ENCODE assay signal across 7 cellular contexts in genomic region chr3:195906865-195907729, GRCh38. TPM values are rescaled to one million over a fixed set of nuclear protein-coding genes. Genes with fewer than 3 reads are reported as not detected.
DNase-seq lines count a peak whose midpoint lies in the region; ATAC-seq, FAIRE-seq and TF ChIP-seq lines count a peak whose summit lies in the region.

No MANE protein-coding gene starts in this region.

- TF ChIP-seq CTCF in GM12878 (IDR thresholded peaks at IDR 0.05 in 2 of 3, conservative IDR thresholded peaks at IDR 0.05 in 1 of 3; ENCODE audit: control insufficient read depth in 2 of 3, extremely low read depth in 1 of 3, insufficient read depth in 1 of 3, low read depth in 3 of 3, low read length in 3 of 3) = peak in 1 of 3 experiments; percentile 13; a peak in 1 of 6 replicates

- H3K27me3 ChIP-seq in GM12878 (replicated peaks in 1 of 2; ENCODE audit: control insufficient read depth in 2 of 2, insufficient read depth in 2 of 2, low read length in 1 of 2) (no peaks in the 10 kb centered on the region), mesenchymal stem cell (ENCODE audit: control insufficient read depth in 1 of 2, insufficient read depth in 1 of 2, low read length in 2 of 2) (no peaks in the 10 kb centered on the region)

- H3K4me1 ChIP-seq in GM12878 (ENCODE audit: control insufficient read depth, insufficient read depth, low read length) = peaks cover 32% of the 10 kb centered on the region
- H3K4me1 ChIP-seq in mesenchymal stem cell (ENCODE audit: control insufficient read depth, insufficient read depth, low read depth, low read length) = peaks cover 26% of the 10 kb centered on the region

- H3K14ac ChIP-seq in mesenchymal stem cell (ENCODE audit: low read length in 2 of 2) = peak overlapping the region in 1 of 2 experiments; percentile 9

- SMC1A ChIA-PET in GM12878 (lab: Charles Lee; ENCODE audit: uncharacterized antibody, unreplicated experiment) = interaction anchor here (0.5 to 6.0 kb wide), 7 partner anchors 8 to 311 kb away, joined by 3 to 43 read pairs (median 3); no protein-coding TSS in a partner anchor

- H3K36me3 ChIP-seq in GM12878 (ENCODE audit: control insufficient read depth in 2 of 2, insufficient read depth in 2 of 2, low read length in 1 of 2) = no peaks in the 10 kb centered on the region
- no peaks in the 10 kb centered on the region for H3K36me3 ChIP-seq in mesenchymal stem cell (ENCODE audit: control insufficient read depth in 1 of 2, insufficient read depth in 2 of 2, low read depth in 1 of 2, low read length in 2 of 2)

- H2BK15ac ChIP-seq in mesenchymal stem cell (ENCODE audit: low read depth, poor library complexity, severe bottlenecking) = no peak overlapping the region

- H3K36me3 Mint-ChIP-seq in T-helper 17 cell (ENCODE audit: low read depth) = peaks cover 2% of the 10 kb centered on the region

- no peak overlapping the region for H4K8ac ChIP-seq in mesenchymal stem cell (ENCODE audit: low read length)

- H3K18ac ChIP-seq in mesenchymal stem cell (ENCODE audit: low read depth in 1 of 2, low read length in 2 of 2) = no peak overlapping the region

- peak; percentile 18 for ATAC-seq in GM18858 (IDR thresholded peaks at IDR 0.05; ENCODE audit: unreplicated experiment)
- ATAC-seq in HG03432 (IDR thresholded peaks at IDR 0.05; ENCODE audit: unreplicated experiment) = peak; percentile 30
- ATAC-seq in T-helper 17 cell = peak; percentile 71
- peak; percentile 59 for ATAC-seq in GM12878

- peaks cover 66% of the 10 kb centered on the region for H3K79me2 ChIP-seq in GM12878 (ENCODE audit: control insufficient read depth, insufficient read depth, low read length)

- H3K9me3 ChIP-seq in T-helper 17 cell (ENCODE audit: control insufficient read depth, low read length, poor library complexity, severe bottlenecking) = no peaks in the 10 kb centered on the region
- no peaks in the 10 kb centered on the region for H3K9me3 ChIP-seq in GM12878 (replicated peaks; ENCODE audit: control insufficient read depth, insufficient read depth, low read length)
- H3K9me3 ChIP-seq in mesenchymal stem cell (ENCODE audit: control insufficient read depth, low read length) = no peaks in the 10 kb centered on the region

- H2BK12ac ChIP-seq in mesenchymal stem cell (ENCODE audit: low read length in 2 of 2) = no peak overlapping the region

- peak; percentile 42 to 51; a peak in 2 of 4 replicates for TF ChIP-seq EP300 in GM12878 (IDR thresholded peaks at IDR 0.05; ENCODE audit: borderline replicate concordance in 1 of 2, control insufficient read depth in 1 of 2, low read depth in 2 of 2, low read length in 2 of 2)

- H3K27me3 Mint-ChIP-seq in T-helper 17 cell = no peaks in the 10 kb centered on the region

- TSS peak; percentile 82 for BruUV-seq in GM12878 (replicated peaks; lab: Mats Ljungman, UMichigan)

- no peak overlapping the region for H2BK5ac ChIP-seq in mesenchymal stem cell (ENCODE audit: low read depth, low read length, poor library complexity, severe bottlenecking)

- H3K4me3 Mint-ChIP-seq in T-helper 17 cell = peak overlapping the region; percentile 96

- in situ Hi-C loops in GM12878 (cut with MboI) = no loop called here

- H3K27ac ChIP-seq in GM12878 (ENCODE audit: control insufficient read depth, insufficient read depth) = peak overlapping the region; percentile 96
- H3K27ac ChIP-seq in mesenchymal stem cell (ENCODE audit: low read length, poor library complexity, severe bottlenecking) = no peak overlapping the region

- POLR2A ChIA-PET in GM12878 (lab: Charles Lee) = interaction anchor here (0.9 to 3.1 kb wide), 3 partner anchors 11 to 250 kb away, joined by 3 to 30 read pairs (median 4); no protein-coding TSS in a partner anchor

- peak overlapping the region; percentile 11 for H2AFZ ChIP-seq in GM12878 (ENCODE audit: control insufficient read depth, low read depth, low read length)
- H2AFZ ChIP-seq in mesenchymal stem cell (ENCODE audit: low read depth, low read length) = no peak overlapping the region

- RAD21 ChIA-PET in GM12878 (lab: Charles Lee; ENCODE audit: unreplicated experiment) = interaction anchor here (1.2 to 3.4 kb wide), 5 partner anchors 11 to 275 kb away, joined by 3 to 34 read pairs (median 7); no protein-coding TSS in a partner anchor

- no peak overlapping the region for H3K23ac ChIP-seq in mesenchymal stem cell (ENCODE audit: low read length in 2 of 2)

- TF ChIP-seq POLR2A in GM12878 (IDR thresholded peaks at IDR 0.05; ENCODE audit: low read depth, low read length) = peak; percentile 62; the same call in 1 of the 2 replicates

- H3K9ac ChIP-seq in GM12878 (ENCODE audit: control insufficient read depth, insufficient read depth, low read length) (peak overlapping the region; percentile 79), mesenchymal stem cell (ENCODE audit: low read length) (no peak overlapping the region)

- H4K20me1 ChIP-seq in GM12878 (ENCODE audit: control insufficient read depth, insufficient read depth) = no peaks in the 10 kb centered on the region

- H3K4me3 ChIP-seq in GM12878 (peak overlapping the region; percentile 88), mesenchymal stem cell (ENCODE audit: insufficient read depth in 1 of 2, low read depth in 1 of 2, low read length in 2 of 2) (peak overlapping the region in 1 of 2 experiments; percentile 73)

- peak; percentile 77 for FAIRE-seq in GM12878 (lab: Jason Lieb, UNC)

- no peak for TF ChIP-seq RAD21 in GM12878 (IDR thresholded peaks at IDR 0.05; ENCODE audit: insufficient read depth, low read depth, low read length)

- 0% methylated on average over 23 of the region's 23 CpGs for WGBS in GM12878 (ENCODE audit: insufficient coverage, insufficient replicate concordance, low lambda C conversion rate, missing lambda C conversion rate)
- WGBS in mesenchymal stem cell = 85% methylated on average over 22 of the region's 23 CpGs

- no peak overlapping the region for H4K91ac ChIP-seq in mesenchymal stem cell (ENCODE audit: low read length)

- CTCF ChIA-PET in GM12878 (lab: Yijun Ruan, JAX) = interaction anchor here (0.9 to 4.6 kb wide), 7 partner anchors 9 to 57 kb away, joined by 4 to 49 read pairs (median 4); no protein-coding TSS in a partner anchor

- intact Hi-C loops in GM12878 (cut with micrococcal nuclease; ENCODE audit: unreplicated experiment) = loop anchor here (10.0 kb wide), 1 partner anchor 288 kb away; no protein-coding TSS in a partner anchor

- no peak overlapping the region for H2AK5ac ChIP-seq in mesenchymal stem cell (ENCODE audit: low read length, severe bottlenecking)

- H3K4me1 Mint-ChIP-seq in T-helper 17 cell = peaks cover 42% of the 10 kb centered on the region

- H3K4ac ChIP-seq in mesenchymal stem cell (ENCODE audit: low read depth in 1 of 2, low read length in 2 of 2) = no peak overlapping the region

- DNase-seq in T-helper 17 cell (peak; percentile 47 to 68 (median 53)), GM12878 (ENCODE audit: low read depth, low spot score) (peak; percentile 76), mesenchymal stem cell (peak; percentile 29), SK-N-DZ (ENCODE audit: low spot score) (no peak)
- DNase-seq in stimulated activated CD8-positive, alpha-beta memory T cell treated with anti-CD3 and anti-CD28 coated beads, Interleukin-4, amount 100 ng/mL, for 4 hours (ENCODE audit: low read depth in 2 of 2, low spot score in 1 of 2) = peak; percentile 42 to 56

- peak overlapping the region; percentile 98 for H3K27ac Mint-ChIP-seq in T-helper 17 cell

- peaks cover 23% of the 10 kb centered on the region for H3K79me1 ChIP-seq in mesenchymal stem cell (replicated peaks; ENCODE audit: low read length, poor library complexity, severe bottlenecking)

- H3K4me2 ChIP-seq in GM12878 (ENCODE audit: control insufficient read depth, insufficient read depth) = peak overlapping the region; percentile 91
- H3K4me2 ChIP-seq in mesenchymal stem cell (ENCODE audit: low read length, poor library complexity, severe bottlenecking) = peak overlapping the region; percentile 93

- H2BK120ac ChIP-seq in mesenchymal stem cell (ENCODE audit: low read depth, low read length) = no peak overlapping the region

TF ChIP-seq in GM12878, 131 proteins besides CTCF, POLR2A, EP300 and RAD21 (continues in another document):
- TF ChIP-seq, protein P1, sequence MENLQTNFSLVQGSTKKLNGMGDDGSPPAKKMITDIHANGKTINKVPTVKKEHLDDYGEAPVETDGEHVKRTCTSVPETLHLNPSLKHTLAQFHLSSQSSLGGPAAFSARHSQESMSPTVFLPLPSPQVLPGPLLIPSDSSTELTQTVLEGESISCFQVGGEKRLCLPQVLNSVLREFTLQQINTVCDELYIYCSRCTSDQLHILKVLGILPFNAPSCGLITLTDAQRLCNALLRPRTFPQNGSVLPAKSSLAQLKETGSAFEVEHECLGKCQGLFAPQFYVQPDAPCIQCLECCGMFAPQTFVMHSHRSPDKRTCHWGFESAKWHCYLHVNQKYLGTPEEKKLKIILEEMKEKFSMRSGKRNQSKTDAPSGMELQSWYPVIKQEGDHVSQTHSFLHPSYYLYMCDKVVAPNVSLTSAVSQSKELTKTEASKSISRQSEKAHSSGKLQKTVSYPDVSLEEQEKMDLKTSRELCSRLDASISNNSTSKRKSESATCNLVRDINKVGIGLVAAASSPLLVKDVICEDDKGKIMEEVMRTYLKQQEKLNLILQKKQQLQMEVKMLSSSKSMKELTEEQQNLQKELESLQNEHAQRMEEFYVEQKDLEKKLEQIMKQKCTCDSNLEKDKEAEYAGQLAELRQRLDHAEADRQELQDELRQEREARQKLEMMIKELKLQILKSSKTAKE (IDR thresholded peaks at IDR 0.05; ENCODE audit: low read depth, poor library complexity, severe bottlenecking) = peak; percentile 89

RNA-seq across cellular contexts. Expression of gene TNK2, which starts 1.3 kb away (rescaled TPM):
- 100 to 1,000 TPM; 123 to 125 TPM for total RNA-seq in T-helper 17 cell
- 30.8 and 36.7 TPM in 2 replicates for total RNA-seq in GM12878 (2013; cell fraction: nucleolus; rRNA removed)
- total RNA-seq in GM12878 (2014; rRNA removed) = 12.9 and 13.9 TPM in 2 replicates
- total RNA-seq in GM12878 (2014; rRNA removed; fragmentation: Illumina TruSeq; extraction: Trizol) = 10.2 and 10.7 TPM in 2 replicates
- 47.8 and 49.3 TPM in 2 replicates for total RNA-seq in GM12878 (2021)
- 5.2 TPM for polyA plus RNA-seq in GM12878 (2011; ENCODE audit: low read depth)
- polyA plus RNA-seq in GM12878 (2011; rRNA removed) = 6.3 and 12.3 TPM in 2 replicates
- 12.7 and 14.8 TPM in 2 replicates for polyA plus RNA-seq in GM12878 (2011; cell fraction: cytosol; rRNA removed)
- polyA plus RNA-seq in GM12878 (2011; cell fraction: nucleus; rRNA removed) = 133 and 156 TPM in 2 replicates
- 23.1 and 27.7 TPM in 2 replicates for polyA plus RNA-seq in GM12878 (2012)
- 3.6 and 10.8 TPM in 2 replicates for polyA plus RNA-seq in GM12878 (2014; fragmentation: Illumina TruSeq; extraction: Trizol)
- polyA plus RNA-seq in GM12878 (2014; fragmentation: Nextera tagmentation; extraction: Ambion mirVana) = under 1 TPM; 0.13 to 0.42 TPM
- 35.8 and 48.5 TPM in 2 replicates for polyA plus RNA-seq in GM12878 (2014; rRNA removed)
- 1 to 10 TPM; 2.9 to 3.9 TPM for polyA plus RNA-seq in GM12878 (2016; fragmentation: Nextera tagmentation; extraction: Ambion mirVana)
- polyA minus RNA-seq in GM12878 (2011; rRNA and poly(A)+ RNA removed) = 13.1 and 29.2 TPM in 2 replicates
- 13.3 and 17.2 TPM in 2 replicates for polyA minus RNA-seq in GM12878 (2011; cell fraction: cytosol; rRNA and poly(A)+ RNA removed)
- 20.7 and 34.6 TPM in 2 replicates for polyA minus RNA-seq in GM12878 (2011; cell fraction: nucleus; rRNA and poly(A)+ RNA removed)
- 11.7 TPM for polyA plus RNA-seq in mesenchymal stem cell (2013, experiment 1 of 2)
- 11.4 TPM for polyA plus RNA-seq in mesenchymal stem cell (2013, experiment 2 of 2)
- 9.0 and 13.8 TPM in 2 replicates for polyA plus RNA-seq in SK-N-DZ (2014; cell fraction: cytosol; rRNA removed)
- 39.4 and 56.8 TPM in 2 replicates for polyA plus RNA-seq in SK-N-DZ (2014; cell fraction: nucleus; rRNA removed)

Comparison
In these comparisons a context has a peak if more than half of its experiments do, and no peak if none do; other contexts are left out.
1. ATAC-seq: peak in every context shown above with its lines; median percentile 71 in T-helper 17 cell; 59 in GM12878; 30 in HG03432; 18 in GM18858.